In genomic region chr10:106435081-106435480, GRCh38 we compare ENCODE assay signal across 18 cellular contexts.
A peak's percentile ranks its signal among the peaks of the same experiment; 100 is the strongest.
DNase-seq lines count a peak whose midpoint lies in the region; ATAC-seq, FAIRE-seq and TF ChIP-seq lines count a peak whose summit lies in the region.
"Had no signal": no experiment of that assay in that cellular context is flagged by ENCODE, and none has a peak within 500 bp of the region (broad histone marks: within the 10 kb centered on the region; RNA-seq: fewer than 3 reads in every experiment).

No MANE protein-coding gene starts in this region.

- POLR2A ChIA-PET in PC-3 (lab: Charles Lee; ENCODE audit: unreplicated experiment): no interaction called here

- no TSS peak for BruUV-seq in PC-3 (replicated peaks; lab: Mats Ljungman, UMichigan)

- no peaks in the 10 kb centered on the region for H4K20me1 ChIP-seq in PC-3 (ENCODE audit: low read length)

- no peaks in the 10 kb centered on the region for H3K27me3 ChIP-seq in PC-3 (ENCODE audit: low read length)
- no peaks in the 10 kb centered on the region for H3K27me3 ChIP-seq in bronchial epithelial cell (ENCODE audit: control insufficient read depth, insufficient read depth, low read length)
- no peaks in the 10 kb centered on the region for H3K27me3 ChIP-seq in foreskin keratinocyte

- peak overlapping the region; percentile 95 for H3K9ac ChIP-seq in PC-3 (ENCODE audit: low read length)

- H3K27ac ChIP-seq in PC-3 (ENCODE audit: low read length) (peak overlapping the region; percentile 100), foreskin keratinocyte (peak overlapping the region; percentile 99)

- no peaks in the 10 kb centered on the region for H3K9me2 ChIP-seq in PC-3 (replicated peaks; ENCODE audit: low read length)

- peak; percentile 55 for FAIRE-seq in bronchial epithelial cell (lab: Jason Lieb, UNC)
- FAIRE-seq: GM12891, GM18507 had no signal

- H3K4me3 ChIP-seq in PC-3 (ENCODE audit: low read length): no peak overlapping the region
- no peak overlapping the region for H3K4me3 ChIP-seq in bronchial epithelial cell (ENCODE audit: low read depth, low read length)
- H3K4me3 ChIP-seq: GM23338 had no signal

- intact Hi-C loops in PC-3 (cut with micrococcal nuclease): loop anchor here (5.0 kb wide), 1 partner anchor 72 kb away; no protein-coding TSS in a partner anchor

- no peak overlapping the region for H3K4me2 ChIP-seq in PC-3 (ENCODE audit: low read length)
- H3K4me2 ChIP-seq: GM23338 had no signal

- peaks cover 43% of the 10 kb centered on the region for H3K4me1 ChIP-seq in PC-3 (ENCODE audit: insufficient read depth, low read length)
- H3K4me1 ChIP-seq in foreskin keratinocyte: peaks cover 49% of the 10 kb centered on the region

- no peak for DNase-seq in PC-3
- DNase-seq in bronchial epithelial cell (ENCODE audit: low read depth): peak; percentile 65
- DNase-seq in foreskin keratinocyte: peak in 1 of 2 donors; percentile 81
- no peak for DNase-seq in NK-92 (lab: John Stamatoyannopoulos, UW; ENCODE audit: unreplicated experiment)
- DNase-seq in stimulated activated CD4-positive, alpha-beta T cell treated with anti-CD3 and anti-CD28 coated beads, Interleukin-1b, Interleukin-23, amount 100 ng/mL, for 48 hours: no peak
- DNase-seq in activated gamma-delta T cell treated with Interleukin-2 at 50 U/mL for 16 hours: no peak
- DNase-seq: C1 segment of cervical spinal cord; Calu3; CD4-positive, alpha-beta memory T cell; COR-L47; DMS53; DMS79 treated with DMSO at 0.1 percent for 48 hours; GF-D8; H9 had no signal

- CTCF ChIA-PET in PC-3 (lab: Charles Lee): no interaction called here

- H3K36me3 ChIP-seq in PC-3 (ENCODE audit: low read depth, low read length): peaks cover 8% of the 10 kb centered on the region; the same call in 1 of the 2 replicates
- no peaks in the 10 kb centered on the region for H3K36me3 ChIP-seq in bronchial epithelial cell (ENCODE audit: control insufficient read depth, insufficient read depth, low read length)

- H3K9me3 ChIP-seq in PC-3 (ENCODE audit: low read length): 0 out of 2 replicates have a peak, but pooled peaks cover 9% of the 10 kb centered on the region

- no peaks in the 10 kb centered on the region for H3K79me2 ChIP-seq in PC-3 (ENCODE audit: low read length)

- no peak overlapping the region for H2AFZ ChIP-seq in PC-3 (ENCODE audit: low read length)
- H2AFZ ChIP-seq: GM23338 had no signal

- peaks cover 13% of the 10 kb centered on the region for H3F3A ChIP-seq in PC-3 (ENCODE audit: low read length, unreplicated experiment)

- ATAC-seq in PC-3: no peak
- ATAC-seq in foreskin keratinocyte: peak; percentile 5
- ATAC-seq: GM23338, HCT116 had no signal

- TF ChIP-seq CTCF in PC-3 (conservative IDR thresholded peaks at IDR 0.05; ENCODE audit: low read depth, low read length) (no peak), bronchial epithelial cell (IDR thresholded peaks at IDR 0.05; ENCODE audit: insufficient read depth, low read length, severe bottlenecking) (no peak), foreskin keratinocyte (conservative IDR thresholded peaks at IDR 0.05) (no peak)
